In genomic region chr15:39622660-39623549, GRCh38 we compare ENCODE assay signal across 14 cellular contexts. TPM values are rescaled to one million over a fixed set of nuclear protein-coding genes. Genes with fewer than 3 reads are reported as not detected.
DNase-seq lines count a peak whose midpoint lies in the region; ATAC-seq and TF ChIP-seq lines count a peak whose summit lies in the region.
"Had no signal": no experiment of that assay in that cellular context is flagged by ENCODE, and none has a peak within 500 bp of the region (broad histone marks: within the 10 kb centered on the region; RNA-seq: fewer than 3 reads in every experiment).

No MANE protein-coding gene starts in this region.

- H3K9me3 ChIP-seq in Peyer's patch = no peaks in the 10 kb centered on the region
- H3K9me3 ChIP-seq in mucosa of descending colon = no peaks in the 10 kb centered on the region

- peaks cover 0 to 45% (median 9%) of the 10 kb centered on the region in 4 donors for H3K4me1 ChIP-seq in Peyer's patch
- H3K4me1 ChIP-seq in mucosa of descending colon (ENCODE audit: low read depth) = peaks cover 41% of the 10 kb centered on the region

- intact Hi-C loops in mucosa of descending colon (cut with DNase I, micrococcal nuclease) = no loop called here

- no peaks in the 10 kb centered on the region for H3K36me3 ChIP-seq in Peyer's patch
- H3K36me3 ChIP-seq in mucosa of descending colon (ENCODE audit: low read depth) = no peaks in the 10 kb centered on the region

- H3K27ac ChIP-seq in Peyer's patch = peak overlapping the region in 3 of 4 donors; percentile 75 to 91 (median 82)
- H3K27ac ChIP-seq: foreskin keratinocyte had no signal

- in situ Hi-C loops in GM13976 (cut with MboI; ENCODE audit: low sequenced_read_pairs, unreplicated experiment) = no loop called here

- no peak for TF ChIP-seq POLR2A in Peyer's patch (IDR thresholded peaks at IDR 0.05)

- no peak overlapping the region for H3K4me3 ChIP-seq in Peyer's patch
- H3K4me3 ChIP-seq in mucosa of descending colon = no peak overlapping the region

- ATAC-seq in HG02588 (IDR thresholded peaks at IDR 0.05; ENCODE audit: unreplicated experiment) = peak; percentile 4
- peak; percentile 76 for ATAC-seq in mucosa of descending colon
- ATAC-seq: foreskin keratinocyte, Panc1 had no signal

- no peaks in the 10 kb centered on the region for H3K27me3 ChIP-seq in Peyer's patch
- H3K27me3 ChIP-seq: foreskin keratinocyte had no signal

- TF ChIP-seq CTCF in Peyer's patch (IDR thresholded peaks at IDR 0.05) (no peak), mucosa of descending colon (IDR thresholded peaks at IDR 0.05) (no peak), GM13976 (IDR thresholded peaks at IDR 0.05; ENCODE audit: borderline replicate concordance, control extremely low read depth, extremely low read depth, insufficient read depth, missing control alignments) (no peak)

- DNase-seq in NCI-H748 (lab: John Stamatoyannopoulos, UW; ENCODE audit: unreplicated experiment) = peak; percentile 24
- no peak for DNase-seq in NCI-H748 treated with DMSO at 0.1 percent for 48 hours (lab: John Stamatoyannopoulos, UW)
- peak in 1 of 3 donors; percentile 47 for DNase-seq in Peyer's patch
- peak in 1 of 3 donors; percentile 63 for DNase-seq in mucosa of descending colon
- no peak for DNase-seq in GM13976 (ENCODE audit: low spot score)
- DNase-seq in cortex of kidney (lab: John Stamatoyannopoulos, UW) = no peak
- no peak for DNase-seq in H4 (ENCODE audit: low spot score)
- DNase-seq: activated gamma-delta T cell, DND-41, foreskin keratinocyte, kidney glomerular epithelial cell, NCI-H1092 had no signal

RNA-seq across cellular contexts. Expression of gene THBS1, which starts 42.0 kb away (rescaled TPM):
- 100 to 1,000 TPM in 3 of 4 donors, 10 to 100 TPM in 1; 68.7 to 784 (median 139) TPM for total RNA-seq in Peyer's patch
- 100 to 1,000 TPM; 209 to 356 (median 288) TPM for total RNA-seq in mucosa of descending colon
- 277 and 278 TPM in 2 replicates for total RNA-seq in H4 (2014; rRNA removed; shearing (Covaris generic))
